In genomic region chr9:120937127-120937526, GRCh38 we compare ENCODE assay signal across 10 cellular contexts. TPM values are rescaled to one million over a fixed set of nuclear protein-coding genes. Genes with fewer than 3 reads are reported as not detected.
DNase-seq lines count a peak whose midpoint lies in the region; FAIRE-seq and TF ChIP-seq lines count a peak whose summit lies in the region.
"Had no signal": no experiment of that assay in that cellular context is flagged by ENCODE, and none has a peak within 500 bp of the region (broad histone marks: within the 10 kb centered on the region; RNA-seq: fewer than 3 reads in every experiment).

No MANE protein-coding gene starts in this region.

- no peak overlapping the region for H3K4me3 Mint-ChIP-seq in CD4-positive, alpha-beta memory T cell

- TF ChIP-seq CTCF in VCaP (conservative IDR thresholded peaks at IDR 0.05) (no peak), fibroblast of the aortic adventitia (IDR thresholded peaks at IDR 0.05; ENCODE audit: insufficient read depth, low read length) (no peak)

- H3K27me3 ChIP-seq in CD4-positive, alpha-beta memory T cell (ENCODE audit: insufficient read depth, low read length), result no peaks in the 10 kb centered on the region
- H3K27me3 ChIP-seq: suprapubic skin had no signal

- H3K4me1 Mint-ChIP-seq in CD4-positive, alpha-beta memory T cell, result peaks cover 36 to 57% (median 45%) of the 10 kb centered on the region in 4 donors

- H3K27ac Mint-ChIP-seq in CD4-positive, alpha-beta memory T cell, result peak overlapping the region; percentile 89 to 97 (median 96)

- CTCF ChIA-PET in CD4-positive, alpha-beta memory T cell (lab: Charles Lee; ENCODE audit: partially characterized antibody), result interaction anchor here (0.6 to 11.6 kb wide), 33 partner anchors 12 to 239 kb away, joined by 3 to 254 read pairs (median 6); partner anchors contain the start of genes FBXW2, PHF19 and PSMD5

- peaks cover 52% of the 10 kb centered on the region for H3K4me1 ChIP-seq in CD4-positive, alpha-beta memory T cell (ENCODE audit: insufficient read depth, low read length)

- FAIRE-seq in GM19239 (lab: Jason Lieb, UNC), result no peak

- intact Hi-C loops in CD4-positive, alpha-beta memory T cell (cut with micrococcal nuclease), result loop anchor here (2.0 to 5.0 kb wide), 2 partner anchors 125 to 144 kb away; partner anchors contain the start of gene FBXW2

- no peak overlapping the region for H3K4me3 ChIP-seq in CD4-positive, alpha-beta memory T cell (ENCODE audit: low read length in 2 of 2)
- H3K4me3 ChIP-seq in fibroblast of the aortic adventitia (ENCODE audit: low read depth, low read length) (no peak overlapping the region), skin epidermis (no peak overlapping the region)
- H3K4me3 ChIP-seq: suprapubic skin had no signal

- no peak for DNase-seq in CD4-positive, alpha-beta memory T cell
- DNase-seq in fibroblast of the aortic adventitia (ENCODE audit: low read depth), result peak; percentile 92
- DNase-seq in activated CD4-positive, CD25-positive, alpha-beta regulatory T cell (lab: John Stamatoyannopoulos, UW), result no peak
- DNase-seq in HuH-7 (ENCODE audit: low spot score), result no peak
- no peak for DNase-seq in GM19239 (ENCODE audit: insufficient read length, low spot score)
- no peak for DNase-seq in GM03348 (ENCODE audit: low spot score)

- H3K27me3 Mint-ChIP-seq in CD4-positive, alpha-beta memory T cell, result no peaks in the 10 kb centered on the region

- no peaks in the 10 kb centered on the region for H3K9me3 Mint-ChIP-seq in CD4-positive, alpha-beta memory T cell
- H3K9me3 Mint-ChIP-seq: memory B cell had no signal

- peak overlapping the region; percentile 66 for H3K27ac ChIP-seq in CD4-positive, alpha-beta memory T cell (ENCODE audit: low read depth, low read length)
- H3K27ac ChIP-seq in VCaP, result peak overlapping the region; percentile 89
- peak overlapping the region in 15 of 21 experiments; percentile 15 to 99 (median 40) for H3K27ac ChIP-seq in skin epidermis

- POLR2A ChIA-PET in CD4-positive, alpha-beta memory T cell (lab: Charles Lee; ENCODE audit: partially characterized antibody), result interaction anchor here (1.0 to 62.9 kb wide), 5 partner anchors 35 to 144 kb away, joined by 3 to 5577 read pairs (median 11); partner anchors contain the start of genes FBXW2, PHF19, PSMD5 and TRAF1

- H3K9me3 ChIP-seq in CD4-positive, alpha-beta memory T cell (ENCODE audit: control insufficient read depth in 1 of 2, low read length in 2 of 2), result no peaks in the 10 kb centered on the region
- H3K9me3 ChIP-seq: suprapubic skin had no signal

- H3K36me3 Mint-ChIP-seq in CD4-positive, alpha-beta memory T cell, result no peaks in the 10 kb centered on the region
- H3K36me3 Mint-ChIP-seq: memory B cell had no signal

- H3K36me3 ChIP-seq in CD4-positive, alpha-beta memory T cell (ENCODE audit: insufficient read depth, low read length), result no peaks in the 10 kb centered on the region
- H3K36me3 ChIP-seq: suprapubic skin had no signal

RNA-seq across cellular contexts. Expression of gene TRAF1, which starts 10.5 kb away (rescaled TPM):
- total RNA-seq in CD4-positive, alpha-beta memory T cell, result 100 to 1,000 TPM; 174 to 181 TPM
- polyA plus RNA-seq in CD4-positive, alpha-beta memory T cell, result 10 to 100 TPM in 1 of 2 donors, 1 to 10 TPM in 1; 7.8 to 14.4 TPM
- 1.8 and 8.5 TPM in 2 replicates for total RNA-seq in fibroblast of the aortic adventitia (ENCODE audit: low replicate concordance)

Comparison
In these comparisons a context has a peak if more than half of its experiments do, and no peak if none do; other contexts are left out.
1. RNA of gene TRAF1, which starts 10.5 kb away (total RNA-seq): 174 to 181 TPM in CD4-positive, alpha-beta memory T cell; 1.8 to 8.5 TPM in fibroblast of the aortic adventitia; every median in the first group is over 10 times any median in the second.
2. Peak in every context shown above with its lines, with median percentiles within 50 percentile points of each other: H3K27ac ChIP-seq.